ENCODE assay signal across 1 cellular context in the genomic region with DNA sequence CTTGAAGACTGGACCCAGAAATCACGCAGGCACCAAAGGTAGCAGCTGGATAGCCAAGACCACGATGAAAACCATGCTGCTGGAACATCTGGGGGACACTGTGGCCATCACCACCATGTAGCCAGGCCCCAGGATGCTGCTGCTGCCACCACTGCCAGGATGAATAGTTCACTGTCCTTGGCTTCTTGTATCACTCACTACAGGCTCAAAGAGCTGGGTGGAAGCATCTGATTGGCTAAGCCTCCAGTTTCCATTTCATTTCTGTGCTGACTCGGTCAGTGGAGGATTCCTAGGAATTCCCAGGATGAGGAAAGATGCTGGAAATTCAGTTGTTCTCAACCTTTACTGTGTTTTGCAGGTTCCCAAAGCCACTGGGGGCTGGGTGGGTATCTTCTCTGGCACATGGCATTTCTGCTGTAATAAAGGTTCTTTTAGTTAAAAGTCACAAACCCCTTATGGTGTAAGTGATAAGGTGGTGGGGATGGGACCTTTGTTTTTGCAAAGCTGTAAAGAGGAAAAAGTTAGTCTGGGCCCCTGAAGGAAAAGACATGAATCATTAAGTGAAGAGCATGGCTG.
TF ChIP-seq lines count a peak whose summit lies in the region.

No MANE protein-coding gene starts in this region.

TF ChIP-seq in endothelial cell of umbilical vein, 7 proteins besides CTCF, POLR2A, EP300 and RAD21 (continued from another document):
- TF ChIP-seq GATA2 (IDR thresholded peaks at IDR 0.05; ENCODE audit: insufficient read depth, insufficient read length, low read depth, low read length) (no peak), FOS (IDR thresholded peaks at IDR 0.05; ENCODE audit: borderline replicate concordance, insufficient read depth, low read length) (no peak)
